Comparison of ENCODE assay signal across 1 cellular context in the genomic region with DNA sequence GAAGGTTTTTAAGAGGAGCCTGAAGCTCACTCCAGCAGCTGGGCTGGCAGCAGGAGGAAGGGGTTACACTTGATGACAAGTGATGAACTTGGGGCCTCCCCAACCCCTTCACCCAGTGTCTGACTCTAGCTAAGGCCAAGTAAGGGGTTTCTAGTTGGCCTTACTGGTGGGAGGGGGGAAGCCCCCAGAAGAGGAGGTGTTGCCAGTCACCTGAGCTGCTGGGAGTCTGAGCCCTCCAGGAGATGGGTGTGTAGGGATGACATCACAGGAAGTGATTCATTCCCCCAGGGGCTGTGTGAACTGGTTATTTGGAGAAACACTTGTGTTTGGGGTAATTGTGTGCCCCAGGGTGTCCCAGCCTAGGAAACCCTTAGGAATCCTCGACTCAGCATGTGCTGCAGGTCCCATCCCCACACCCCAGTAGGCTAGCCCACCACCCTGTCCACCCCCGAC.
TF ChIP-seq lines count a peak whose summit lies in the region.

No MANE protein-coding gene starts in this region.

TF ChIP-seq in HEK293, 187 proteins besides CTCF, POLR2A, EP300 and RAD21 (continued from another document and continues in another):
- TF ChIP-seq, protein P1, sequence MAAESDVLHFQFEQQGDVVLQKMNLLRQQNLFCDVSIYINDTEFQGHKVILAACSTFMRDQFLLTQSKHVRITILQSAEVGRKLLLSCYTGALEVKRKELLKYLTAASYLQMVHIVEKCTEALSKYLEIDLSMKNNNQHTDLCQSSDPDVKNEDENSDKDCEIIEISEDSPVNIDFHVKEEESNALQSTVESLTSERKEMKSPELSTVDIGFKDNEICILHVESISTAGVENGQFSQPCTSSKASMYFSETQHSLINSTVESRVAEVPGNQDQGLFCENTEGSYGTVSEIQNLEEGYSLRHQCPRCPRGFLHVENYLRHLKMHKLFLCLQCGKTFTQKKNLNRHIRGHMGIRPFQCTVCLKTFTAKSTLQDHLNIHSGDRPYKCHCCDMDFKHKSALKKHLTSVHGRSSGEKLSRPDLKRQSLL (tag by site-specific recombination; IDR thresholded peaks at IDR 0.05), result no peak
- no peak; the same call in 1 of the 2 replicates for TF ChIP-seq FEZF1 (tag by site-specific recombination; IDR thresholded peaks at IDR 0.05)
- peak; percentile 33; the same call in 1 of the 2 replicates for TF ChIP-seq BCL11A (tag by site-specific recombination; IDR thresholded peaks at IDR 0.05; ENCODE audit: low read depth)
- TF ChIP-seq ZNF560 (tag by site-specific recombination; IDR thresholded peaks at IDR 0.05; ENCODE audit: borderline replicate concordance), result no peak
- no peak for TF ChIP-seq ZNF155 (tag by site-specific recombination; IDR thresholded peaks at IDR 0.05)
- no peak for TF ChIP-seq ZNF654 (tag by site-specific recombination; IDR thresholded peaks at IDR 0.05; ENCODE audit: low read depth)
- TF ChIP-seq, protein P2, sequence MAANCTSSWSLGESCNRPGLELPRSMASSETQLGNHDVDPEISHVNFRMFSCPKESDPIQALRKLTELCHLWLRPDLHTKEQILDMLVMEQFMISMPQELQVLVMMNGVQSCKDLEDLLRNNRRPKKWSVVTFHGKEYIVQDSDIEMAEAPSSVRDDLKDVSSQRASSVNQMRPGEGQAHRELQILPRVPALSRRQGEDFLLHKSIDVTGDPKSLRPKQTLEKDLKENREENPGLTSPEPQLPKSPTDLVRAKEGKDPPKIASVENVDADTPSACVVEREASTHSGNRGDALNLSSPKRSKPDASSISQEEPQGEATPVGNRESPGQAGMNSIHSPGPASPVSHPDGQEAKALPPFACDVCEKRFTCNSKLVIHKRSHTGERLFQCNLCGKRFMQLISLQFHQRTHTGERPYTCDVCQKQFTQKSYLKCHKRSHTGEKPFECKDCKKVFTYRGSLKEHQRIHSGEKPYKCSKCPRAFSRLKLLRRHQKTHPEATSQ (tag by site-specific recombination; IDR thresholded peaks at IDR 0.05), result no peak
- TF ChIP-seq PBX3 (CRISPR knock-in tag; IDR thresholded peaks at IDR 0.05), result no peak
- no peak for TF ChIP-seq HOXC10 (CRISPR knock-in tag; IDR thresholded peaks at IDR 0.05)
- peak; percentile 46; the same call in 1 of the 2 replicates for TF ChIP-seq SCRT2 (tag by site-specific recombination; IDR thresholded peaks at IDR 0.05)
- peak; percentile 71; the same call in 1 of the 2 replicates for TF ChIP-seq ZNF692 (tag by site-specific recombination; IDR thresholded peaks at IDR 0.05)
- no peak for TF ChIP-seq PRDM1 (tag by site-specific recombination; IDR thresholded peaks at IDR 0.05)
- no peak for TF ChIP-seq ZNF585B (tag by site-specific recombination; IDR thresholded peaks at IDR 0.05)
- TF ChIP-seq, protein P3, sequence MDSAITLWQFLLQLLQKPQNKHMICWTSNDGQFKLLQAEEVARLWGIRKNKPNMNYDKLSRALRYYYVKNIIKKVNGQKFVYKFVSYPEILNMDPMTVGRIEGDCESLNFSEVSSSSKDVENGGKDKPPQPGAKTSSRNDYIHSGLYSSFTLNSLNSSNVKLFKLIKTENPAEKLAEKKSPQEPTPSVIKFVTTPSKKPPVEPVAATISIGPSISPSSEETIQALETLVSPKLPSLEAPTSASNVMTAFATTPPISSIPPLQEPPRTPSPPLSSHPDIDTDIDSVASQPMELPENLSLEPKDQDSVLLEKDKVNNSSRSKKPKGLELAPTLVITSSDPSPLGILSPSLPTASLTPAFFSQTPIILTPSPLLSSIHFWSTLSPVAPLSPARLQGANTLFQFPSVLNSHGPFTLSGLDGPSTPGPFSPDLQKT (IDR thresholded peaks at IDR 0.05; ENCODE audit: borderline replicate concordance, low read depth, low read length), result no peak
- peak; percentile 67 for TF ChIP-seq ZNF184 (tag by site-specific recombination; IDR thresholded peaks at IDR 0.05)
- TF ChIP-seq ZEB2 (tag by site-specific recombination; IDR thresholded peaks at IDR 0.05), result peak; percentile 78; the same call in 1 of the 2 replicates
- TF ChIP-seq ZNF777 (tag by site-specific recombination; IDR thresholded peaks at IDR 0.05; ENCODE audit: borderline replicate concordance), result no peak
- no peak for TF ChIP-seq ZNF48 (tag by site-specific recombination; IDR thresholded peaks at IDR 0.05)
- TF ChIP-seq, protein P4, sequence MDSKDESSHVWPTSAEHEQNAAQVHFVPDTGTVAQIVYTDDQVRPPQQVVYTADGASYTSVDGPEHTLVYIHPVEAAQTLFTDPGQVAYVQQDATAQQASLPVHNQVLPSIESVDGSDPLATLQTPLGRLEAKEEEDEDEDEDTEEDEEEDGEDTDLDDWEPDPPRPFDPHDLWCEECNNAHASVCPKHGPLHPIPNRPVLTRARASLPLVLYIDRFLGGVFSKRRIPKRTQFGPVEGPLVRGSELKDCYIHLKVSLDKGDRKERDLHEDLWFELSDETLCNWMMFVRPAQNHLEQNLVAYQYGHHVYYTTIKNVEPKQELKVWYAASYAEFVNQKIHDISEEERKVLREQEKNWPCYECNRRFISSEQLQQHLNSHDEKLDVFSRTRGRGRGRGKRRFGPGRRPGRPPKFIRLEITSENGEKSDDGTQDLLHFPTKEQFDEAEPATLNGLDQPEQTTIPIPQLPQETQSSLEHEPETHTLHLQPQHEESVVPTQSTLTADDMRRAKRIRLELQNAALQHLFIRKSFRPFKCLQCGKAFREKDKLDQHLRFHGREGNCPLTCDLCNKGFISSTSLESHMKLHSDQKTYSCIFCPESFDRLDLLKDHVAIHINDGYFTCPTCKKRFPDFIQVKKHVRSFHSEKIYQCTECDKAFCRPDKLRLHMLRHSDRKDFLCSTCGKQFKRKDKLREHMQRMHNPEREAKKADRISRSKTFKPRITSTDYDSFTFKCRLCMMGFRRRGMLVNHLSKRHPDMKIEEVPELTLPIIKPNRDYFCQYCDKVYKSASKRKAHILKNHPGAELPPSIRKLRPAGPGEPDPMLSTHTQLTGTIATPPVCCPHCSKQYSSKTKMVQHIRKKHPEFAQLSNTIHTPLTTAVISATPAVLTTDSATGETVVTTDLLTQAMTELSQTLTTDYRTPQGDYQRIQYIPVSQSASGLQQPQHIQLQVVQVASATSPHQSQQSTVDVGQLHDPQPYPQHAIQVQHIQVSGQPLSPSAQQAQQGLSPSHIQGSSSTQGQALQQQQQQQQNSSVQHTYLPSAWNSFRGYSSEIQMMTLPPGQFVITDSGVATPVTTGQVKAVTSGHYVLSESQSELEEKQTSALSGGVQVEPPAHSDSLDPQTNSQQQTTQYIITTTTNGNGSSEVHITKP (tag by site-specific recombination; IDR thresholded peaks at IDR 0.05), result peak; percentile 66
- TF ChIP-seq ZFP3 (tag by site-specific recombination; IDR thresholded peaks at IDR 0.05; ENCODE audit: low read depth), result no peak
- peak; percentile 89 for TF ChIP-seq WT1 (tag by site-specific recombination; IDR thresholded peaks at IDR 0.05)
- no peak for TF ChIP-seq ZNF501 (tag by site-specific recombination; IDR thresholded peaks at IDR 0.05)
- TF ChIP-seq YY2 (tag by site-specific recombination; IDR thresholded peaks at IDR 0.05), result no peak
- TF ChIP-seq ZIC2 (tag by site-specific recombination; IDR thresholded peaks at IDR 0.05), result peak; percentile 84
- TF ChIP-seq TCF7L2 (IDR thresholded peaks at IDR 0.05; ENCODE audit: borderline replicate concordance, low read depth, low read length), result no peak
- peak; percentile 89 for TF ChIP-seq KLF9 (tag by site-specific recombination; IDR thresholded peaks at IDR 0.05; ENCODE audit: low read depth)
- TF ChIP-seq GLI2 (tag by site-specific recombination; IDR thresholded peaks at IDR 0.05; ENCODE audit: borderline replicate concordance, low read depth), result no peak
- no peak for TF ChIP-seq ZNF791 (tag by site-specific recombination; IDR thresholded peaks at IDR 0.05)
- TF ChIP-seq ZNF596 (tag by site-specific recombination; IDR thresholded peaks at IDR 0.05), result no peak
- peak; percentile 40; the same call in 1 of the 2 replicates for TF ChIP-seq ZNF843 (tag by site-specific recombination; IDR thresholded peaks at IDR 0.05)
- TF ChIP-seq, protein P5, sequence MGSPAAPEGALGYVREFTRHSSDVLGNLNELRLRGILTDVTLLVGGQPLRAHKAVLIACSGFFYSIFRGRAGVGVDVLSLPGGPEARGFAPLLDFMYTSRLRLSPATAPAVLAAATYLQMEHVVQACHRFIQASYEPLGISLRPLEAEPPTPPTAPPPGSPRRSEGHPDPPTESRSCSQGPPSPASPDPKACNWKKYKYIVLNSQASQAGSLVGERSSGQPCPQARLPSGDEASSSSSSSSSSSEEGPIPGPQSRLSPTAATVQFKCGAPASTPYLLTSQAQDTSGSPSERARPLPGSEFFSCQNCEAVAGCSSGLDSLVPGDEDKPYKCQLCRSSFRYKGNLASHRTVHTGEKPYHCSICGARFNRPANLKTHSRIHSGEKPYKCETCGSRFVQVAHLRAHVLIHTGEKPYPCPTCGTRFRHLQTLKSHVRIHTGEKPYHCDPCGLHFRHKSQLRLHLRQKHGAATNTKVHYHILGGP (tag by site-specific recombination; IDR thresholded peaks at IDR 0.05), result no peak
- no peak for TF ChIP-seq ZNF561 (tag by site-specific recombination; IDR thresholded peaks at IDR 0.05; ENCODE audit: borderline replicate concordance)
- peak; percentile 93 for TF ChIP-seq SP7 (tag by site-specific recombination; IDR thresholded peaks at IDR 0.05)
- 0 out of 2 replicates have a peak, but pooled peaks have one; percentile 18 for TF ChIP-seq ZNF76 (tag by site-specific recombination; IDR thresholded peaks at IDR 0.05; ENCODE audit: borderline replicate concordance, low read depth)
- TF ChIP-seq ZFP37 (tag by site-specific recombination; IDR thresholded peaks at IDR 0.05), result no peak
- TF ChIP-seq ZNF629 (tag by site-specific recombination; IDR thresholded peaks at IDR 0.05), result peak; percentile 96
- TF ChIP-seq ZNF510 (tag by site-specific recombination; IDR thresholded peaks at IDR 0.05; ENCODE audit: insufficient replicate concordance), result no peak
- no peak for TF ChIP-seq ZNF626 (tag by site-specific recombination; IDR thresholded peaks at IDR 0.05)
- TF ChIP-seq ZNF350 (tag by site-specific recombination; IDR thresholded peaks at IDR 0.05), result no peak
- TF ChIP-seq OVOL3 (tag by site-specific recombination; IDR thresholded peaks at IDR 0.05), result no peak
- TF ChIP-seq ZNF623 (tag by site-specific recombination; IDR thresholded peaks at IDR 0.05), result no peak
- TF ChIP-seq, protein P6, sequence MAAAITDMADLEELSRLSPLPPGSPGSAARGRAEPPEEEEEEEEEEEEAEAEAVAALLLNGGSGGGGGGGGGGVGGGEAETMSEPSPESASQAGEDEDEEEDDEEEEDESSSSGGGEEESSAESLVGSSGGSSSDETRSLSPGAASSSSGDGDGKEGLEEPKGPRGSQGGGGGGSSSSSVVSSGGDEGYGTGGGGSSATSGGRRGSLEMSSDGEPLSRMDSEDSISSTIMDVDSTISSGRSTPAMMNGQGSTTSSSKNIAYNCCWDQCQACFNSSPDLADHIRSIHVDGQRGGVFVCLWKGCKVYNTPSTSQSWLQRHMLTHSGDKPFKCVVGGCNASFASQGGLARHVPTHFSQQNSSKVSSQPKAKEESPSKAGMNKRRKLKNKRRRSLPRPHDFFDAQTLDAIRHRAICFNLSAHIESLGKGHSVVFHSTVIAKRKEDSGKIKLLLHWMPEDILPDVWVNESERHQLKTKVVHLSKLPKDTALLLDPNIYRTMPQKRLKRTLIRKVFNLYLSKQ (tag by site-specific recombination; IDR thresholded peaks at IDR 0.05; ENCODE audit: borderline replicate concordance), result no peak
- TF ChIP-seq ZNF221 (tag by site-specific recombination; IDR thresholded peaks at IDR 0.05; ENCODE audit: borderline replicate concordance), result no peak
- TF ChIP-seq ZNF354C (tag by site-specific recombination; IDR thresholded peaks at IDR 0.05; ENCODE audit: borderline replicate concordance, low read depth), result no peak
- TF ChIP-seq MEIS1 (CRISPR knock-in tag; IDR thresholded peaks at IDR 0.05; ENCODE audit: borderline replicate concordance), result no peak
- TF ChIP-seq, protein P7, sequence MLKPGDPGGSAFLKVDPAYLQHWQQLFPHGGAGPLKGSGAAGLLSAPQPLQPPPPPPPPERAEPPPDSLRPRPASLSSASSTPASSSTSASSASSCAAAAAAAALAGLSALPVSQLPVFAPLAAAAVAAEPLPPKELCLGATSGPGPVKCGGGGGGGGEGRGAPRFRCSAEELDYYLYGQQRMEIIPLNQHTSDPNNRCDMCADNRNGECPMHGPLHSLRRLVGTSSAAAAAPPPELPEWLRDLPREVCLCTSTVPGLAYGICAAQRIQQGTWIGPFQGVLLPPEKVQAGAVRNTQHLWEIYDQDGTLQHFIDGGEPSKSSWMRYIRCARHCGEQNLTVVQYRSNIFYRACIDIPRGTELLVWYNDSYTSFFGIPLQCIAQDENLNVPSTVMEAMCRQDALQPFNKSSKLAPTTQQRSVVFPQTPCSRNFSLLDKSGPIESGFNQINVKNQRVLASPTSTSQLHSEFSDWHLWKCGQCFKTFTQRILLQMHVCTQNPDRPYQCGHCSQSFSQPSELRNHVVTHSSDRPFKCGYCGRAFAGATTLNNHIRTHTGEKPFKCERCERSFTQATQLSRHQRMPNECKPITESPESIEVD (tag by site-specific recombination; IDR thresholded peaks at IDR 0.05), result no peak
- no peak for TF ChIP-seq ZNF132 (tag by site-specific recombination; IDR thresholded peaks at IDR 0.05; ENCODE audit: borderline replicate concordance)
- TF ChIP-seq ZNF747 (tag by site-specific recombination; IDR thresholded peaks at IDR 0.05), result no peak
- no peak for TF ChIP-seq ZNF624 (tag by site-specific recombination; IDR thresholded peaks at IDR 0.05)
- TF ChIP-seq ZNF426 (tag by site-specific recombination; IDR thresholded peaks at IDR 0.05), result no peak
